1 cellular context compared by ENCODE assay signal in genomic region chr16:20806168-20807050, GRCh38.
TF ChIP-seq lines count a peak whose summit lies in the region.

ERI2 (minus strand) TSS chr16:20806472; CDS start chr16:20806430, 42 bp downstream.
REXO5 (plus strand) TSS chr16:20806527; CDS start chr16:20806954, 427 bp downstream.

TF ChIP-seq in HepG2, 621 proteins besides CTCF, POLR2A, EP300 and RAD21 (continued from another document and continues in another):
- peak; percentile 91 for TF ChIP-seq ZBTB25 (CRISPR knock-in tag; IDR thresholded peaks at IDR 0.05)
- peak; percentile 98 for TF ChIP-seq ZSCAN5A (CRISPR knock-in tag; IDR thresholded peaks at IDR 0.05; ENCODE audit: borderline replicate concordance)
- no peak for TF ChIP-seq ATRX (CRISPR knock-in tag; IDR thresholded peaks at IDR 0.05; ENCODE audit: borderline replicate concordance)
- TF ChIP-seq ZNF572 (CRISPR knock-in tag; IDR thresholded peaks at IDR 0.05) = no peak; the same call in 1 of the 2 replicates
- TF ChIP-seq HNRNPK (IDR thresholded peaks at IDR 0.05; ENCODE audit: low read depth, low read length, poor library complexity, severe bottlenecking) = peak; percentile 85
- TF ChIP-seq ETS1 (CRISPR knock-in tag; IDR thresholded peaks at IDR 0.05) = peak; percentile 74; the same call in 1 of the 2 replicates
- TF ChIP-seq HNRNPH1 (optimal IDR thresholded peaks at IDR 0.05; ENCODE audit: low read depth, low read length) = peak; percentile 80
- peak; percentile 97 for TF ChIP-seq ZNF782 (CRISPR knock-in tag; IDR thresholded peaks at IDR 0.05; ENCODE audit: borderline replicate concordance)
- peak; percentile 84; the same call in 1 of the 2 replicates for TF ChIP-seq SKIL (CRISPR knock-in tag; IDR thresholded peaks at IDR 0.05; ENCODE audit: borderline replicate concordance)
- peak; percentile 96 for TF ChIP-seq ZNF605 (CRISPR knock-in tag; IDR thresholded peaks at IDR 0.05)
- peak; percentile 55; the same call in 1 of the 2 replicates for TF ChIP-seq ZNF775 (CRISPR knock-in tag; IDR thresholded peaks at IDR 0.05; ENCODE audit: borderline replicate concordance)
- TF ChIP-seq ZNF703 (CRISPR knock-in tag; IDR thresholded peaks at IDR 0.05; ENCODE audit: borderline replicate concordance) = peak; percentile 97; the same call in 1 of the 2 replicates
- peak; percentile 73 for TF ChIP-seq ZNF446 (CRISPR knock-in tag; IDR thresholded peaks at IDR 0.05)
- peak; percentile 94 for TF ChIP-seq ZNF589 (CRISPR knock-in tag; conservative IDR thresholded peaks at IDR 0.05)
- TF ChIP-seq FLYWCH1 (CRISPR knock-in tag; IDR thresholded peaks at IDR 0.05) = 0 out of 2 replicates have a peak, but pooled peaks have one; percentile 85
- TF ChIP-seq HINFP (CRISPR knock-in tag; IDR thresholded peaks at IDR 0.05; ENCODE audit: low read depth) = peak; percentile 73; the same call in 1 of the 2 replicates
- no peak for TF ChIP-seq MTF1 (CRISPR knock-in tag; IDR thresholded peaks at IDR 0.05)
- peak; percentile 67 for TF ChIP-seq CREM (IDR thresholded peaks at IDR 0.05)
- no peak for TF ChIP-seq CREM (CRISPR knock-in tag; IDR thresholded peaks at IDR 0.05)
- TF ChIP-seq ZNF777 (CRISPR knock-in tag; IDR thresholded peaks at IDR 0.05) = no peak; the same call in 1 of the 2 replicates
- TF ChIP-seq KAT7 (CRISPR knock-in tag; IDR thresholded peaks at IDR 0.05; ENCODE audit: borderline replicate concordance) = peak; percentile 98
- TF ChIP-seq CREB1 (IDR thresholded peaks at IDR 0.05) = peak; percentile 61; the same call in 1 of the 2 replicates
- peak; percentile 87 for TF ChIP-seq CREB1 (CRISPR knock-in tag; IDR thresholded peaks at IDR 0.05)
- TF ChIP-seq ZNF891 (CRISPR knock-in tag; IDR thresholded peaks at IDR 0.05) = peak; percentile 69; the same call in 1 of the 2 replicates
- peak; percentile 98 for TF ChIP-seq ZNF749 (CRISPR knock-in tag; IDR thresholded peaks at IDR 0.05; ENCODE audit: borderline replicate concordance)
- no peak for TF ChIP-seq CCAR2 (optimal IDR thresholded peaks at IDR 0.05; ENCODE audit: low read depth, low read length)
- TF ChIP-seq MXD3 (CRISPR knock-in tag; IDR thresholded peaks at IDR 0.05) = peak; percentile 94
- peak; percentile 100 for TF ChIP-seq TAF1 (CRISPR knock-in tag; IDR thresholded peaks at IDR 0.05)
- peak; percentile 98 for TF ChIP-seq KMT2B (CRISPR knock-in tag; IDR thresholded peaks at IDR 0.05)
- TF ChIP-seq GMEB1 (CRISPR knock-in tag; IDR thresholded peaks at IDR 0.05; ENCODE audit: borderline replicate concordance) = peak; percentile 88
- peak; percentile 99 for TF ChIP-seq TARDBP (CRISPR knock-in tag; IDR thresholded peaks at IDR 0.05)
- peak; percentile 99 for TF ChIP-seq SRSF1 (optimal IDR thresholded peaks at IDR 0.05; ENCODE audit: low read depth, low read length)
- no peak for TF ChIP-seq GRHL1 (CRISPR knock-in tag; conservative IDR thresholded peaks at IDR 0.05)
- TF ChIP-seq KDM4B (CRISPR knock-in tag; IDR thresholded peaks at IDR 0.05) = peak; percentile 97
- peak; percentile 98 for TF ChIP-seq ZNF501 (CRISPR knock-in tag; IDR thresholded peaks at IDR 0.05)
- TF ChIP-seq ZNF280D (CRISPR knock-in tag; IDR thresholded peaks at IDR 0.05) = peak; percentile 99
- TF ChIP-seq TOPORS (CRISPR knock-in tag; IDR thresholded peaks at IDR 0.05) = peak; percentile 96
- peak; percentile 99 for TF ChIP-seq POLR2G (IDR thresholded peaks at IDR 0.05; ENCODE audit: low read depth, low read length)
- no peak for TF ChIP-seq CEBPZ (IDR thresholded peaks at IDR 0.05; ENCODE audit: low read length)
- 0 out of 2 replicates have a peak, but pooled peaks have one; percentile 11 for TF ChIP-seq ZNF432 (CRISPR knock-in tag; IDR thresholded peaks at IDR 0.05; ENCODE audit: borderline replicate concordance)
- TF ChIP-seq ZFP36L1 (CRISPR knock-in tag; IDR thresholded peaks at IDR 0.05) = peak; percentile 96; the same call in 1 of the 2 replicates
- no peak for TF ChIP-seq ZNF597 (CRISPR knock-in tag; IDR thresholded peaks at IDR 0.05)
- TF ChIP-seq ZNF569 (CRISPR knock-in tag; IDR thresholded peaks at IDR 0.05; ENCODE audit: borderline replicate concordance) = peak; percentile 99
- peak; percentile 98 for TF ChIP-seq ZMYM4 (CRISPR knock-in tag; IDR thresholded peaks at IDR 0.05)
